Comparison of ENCODE assay signal across 8 cellular contexts in genomic region chr12:122366685-122367475, GRCh38. TPM values are rescaled to one million over a fixed set of nuclear protein-coding genes. Genes with fewer than 3 reads are reported as not detected.
DNase-seq lines count a peak whose midpoint lies in the region; ATAC-seq, FAIRE-seq and TF ChIP-seq lines count a peak whose summit lies in the region.

No MANE protein-coding gene starts in this region.

- ATAC-seq in CD4-positive, CD25-positive, alpha-beta regulatory T cell (ENCODE audit: low read depth in 2 of 2), result no peak
- ATAC-seq in left lung (peak; percentile 80), GM19328 (IDR thresholded peaks at IDR 0.05; ENCODE audit: unreplicated experiment) (no peak), GM21528 (IDR thresholded peaks at IDR 0.05; ENCODE audit: low FRiP score, unreplicated experiment) (no peak)

- no peak overlapping the region for H3K4me3 Mint-ChIP-seq in CD4-positive, CD25-positive, alpha-beta regulatory T cell

- DNase-seq in CD4-positive, CD25-positive, alpha-beta regulatory T cell, result no peak
- peak; percentile 40 for DNase-seq in LNCaP clone FGC (ENCODE audit: low read depth)
- peak; percentile 94 for DNase-seq in bronchial epithelial cell (ENCODE audit: low read depth)
- DNase-seq in left lung, result peak in 1 of 2 donors; percentile 41
- peak; percentile 83 for DNase-seq in urothelium cell line (ENCODE audit: low spot score)
- DNase-seq in NCI-H1105 (lab: John Stamatoyannopoulos, UW), result no peak

- H3K4me1 ChIP-seq in CD4-positive, CD25-positive, alpha-beta regulatory T cell (ENCODE audit: control insufficient read depth, insufficient read depth, low read length, poor library complexity, severe bottlenecking), result no peaks in the 10 kb centered on the region
- H3K4me1 ChIP-seq in left lung, result peaks cover 0 to 29% of the 10 kb centered on the region in 2 donors

- H3K36me3 Mint-ChIP-seq in CD4-positive, CD25-positive, alpha-beta regulatory T cell, result peaks cover 18% of the 10 kb centered on the region

- peaks cover 18% of the 10 kb centered on the region for H3K36me3 ChIP-seq in CD4-positive, CD25-positive, alpha-beta regulatory T cell (ENCODE audit: control insufficient read depth, insufficient read depth, low read length)
- peaks cover 6% of the 10 kb centered on the region for H3K36me3 ChIP-seq in bronchial epithelial cell (ENCODE audit: control insufficient read depth, insufficient read depth, low read length)
- H3K36me3 ChIP-seq in left lung, result peaks cover 0 to 49% of the 10 kb centered on the region in 2 donors

- FAIRE-seq in bronchial epithelial cell (lab: Jason Lieb, UNC) (peak; percentile 47), urothelium cell line (lab: Jason Lieb, UNC) (peak; percentile 55)

- peaks cover 23 to 34% (median 27%) of the 10 kb centered on the region in 4 donors for H3K4me1 Mint-ChIP-seq in CD4-positive, CD25-positive, alpha-beta regulatory T cell

- H3K4me3 ChIP-seq in CD4-positive, CD25-positive, alpha-beta regulatory T cell (ENCODE audit: low read depth, low read length), result no peak overlapping the region
- H3K4me3 ChIP-seq in LNCaP clone FGC (ENCODE audit: low read depth, low read length) (no peak overlapping the region), bronchial epithelial cell (ENCODE audit: low read depth, low read length) (no peak overlapping the region), left lung (no peak overlapping the region)

- intact Hi-C loops in left lung (cut with DNase I), result no loop called here

- no peak for TF ChIP-seq CTCF in LNCaP clone FGC (IDR thresholded peaks at IDR 0.05; ENCODE audit: control insufficient read depth, extremely low read depth, insufficient read depth)
- TF ChIP-seq CTCF in bronchial epithelial cell (IDR thresholded peaks at IDR 0.05; ENCODE audit: insufficient read depth, low read length, severe bottlenecking), result no peak
- no peak for TF ChIP-seq CTCF in left lung (IDR thresholded peaks at IDR 0.05)

- H3K9me3 Mint-ChIP-seq in CD4-positive, CD25-positive, alpha-beta regulatory T cell, result peaks cover 0 to 2% (median 0%) of the 10 kb centered on the region in 7 donors

- H3K9me3 ChIP-seq in CD4-positive, CD25-positive, alpha-beta regulatory T cell (ENCODE audit: control insufficient read depth in 2 of 2, low read length in 2 of 2), result no peaks in the 10 kb centered on the region
- H3K9me3 ChIP-seq in left lung, result no peaks in the 10 kb centered on the region

- H3K27me3 Mint-ChIP-seq in CD4-positive, CD25-positive, alpha-beta regulatory T cell, result no peaks in the 10 kb centered on the region

- H3K27me3 ChIP-seq in CD4-positive, CD25-positive, alpha-beta regulatory T cell (ENCODE audit: control insufficient read depth, insufficient read depth, low read length), result no peaks in the 10 kb centered on the region
- no peaks in the 10 kb centered on the region for H3K27me3 ChIP-seq in bronchial epithelial cell (ENCODE audit: control insufficient read depth, insufficient read depth, low read length)
- no peaks in the 10 kb centered on the region for H3K27me3 ChIP-seq in left lung

- H3K27ac ChIP-seq in CD4-positive, CD25-positive, alpha-beta regulatory T cell (ENCODE audit: insufficient read depth, low read length, poor library complexity, severe bottlenecking), result no peak overlapping the region
- H3K27ac ChIP-seq in left lung, result peak overlapping the region; percentile 55 to 72

- H3K27ac Mint-ChIP-seq in CD4-positive, CD25-positive, alpha-beta regulatory T cell, result peak overlapping the region in 2 of 3 donors; percentile 5 to 65

RNA-seq across cellular contexts. Expression of gene CLIP1, which starts 55.6 kb away (rescaled TPM):
- 99.8 TPM for total RNA-seq in CD4-positive, CD25-positive, alpha-beta regulatory T cell
- 10 to 100 TPM; 17.1 to 19.2 (median 18.3) TPM for polyA plus RNA-seq in CD4-positive, CD25-positive, alpha-beta regulatory T cell
- total RNA-seq in bronchial epithelial cell (69.0 and 97.2 TPM in 2 replicates), left lung (100 to 1,000 TPM in 1 of 2 donors, 10 to 100 TPM in 1; 85.1 to 104 TPM)

Comparison
In these comparisons a context has a peak if more than half of its experiments do, and no peak if none do; other contexts are left out.
1. DNase-seq: peak in LNCaP clone FGC (single experiment), bronchial epithelial cell (single experiment) and urothelium cell line (single experiment); none in CD4-positive, CD25-positive, alpha-beta regulatory T cell (0 of 3) and NCI-H1105 (single experiment).